8 cellular contexts compared by ENCODE assay signal in genomic region chr13:28659611-28659970, GRCh38. TPM values are rescaled to one million over a fixed set of nuclear protein-coding genes. Genes with fewer than 3 reads are reported as not detected.
A peak's percentile ranks its signal among the peaks of the same experiment; 100 is the strongest.
DNase-seq lines count a peak whose midpoint lies in the region; ATAC-seq and TF ChIP-seq lines count a peak whose summit lies in the region.

No MANE protein-coding gene starts in this region.

- peaks cover 28 to 60% of the 10 kb centered on the region in 2 donors for H3K4me1 Mint-ChIP-seq in effector memory CD8-positive, alpha-beta T cell (ENCODE audit: low read depth in 2 of 2)
- H3K4me1 Mint-ChIP-seq in nephron progenitor cell, result peaks cover 53% of the 10 kb centered on the region

- DNase-seq in activated CD4-positive, CD25-positive, alpha-beta regulatory T cell treated with anti-CD3 and anti-CD28 coated beads, Interleukin-2, amount 50 U/mL, for 72 hours, result no peak
- DNase-seq in RKO (ENCODE audit: low spot score) (peak; percentile 65), nephron progenitor cell (no peak), HT-29 (ENCODE audit: low spot score) (no peak), KBM-7 (no peak)
- DNase-seq in effector memory CD8-positive, alpha-beta T cell, result peak in 2 of 3 experiments; percentile 5 to 7

- H3K36me3 Mint-ChIP-seq in effector memory CD8-positive, alpha-beta T cell (ENCODE audit: insufficient read depth), result peaks cover 37% of the 10 kb centered on the region
- peaks cover 7% of the 10 kb centered on the region for H3K36me3 Mint-ChIP-seq in nephron progenitor cell (ENCODE audit: low read depth)

- H3K27me3 Mint-ChIP-seq in effector memory CD8-positive, alpha-beta T cell, result no peaks in the 10 kb centered on the region
- H3K27me3 Mint-ChIP-seq in nephron progenitor cell (ENCODE audit: low read depth, poor library complexity), result no peaks in the 10 kb centered on the region

- peak overlapping the region; percentile 93 to 98 for H3K27ac Mint-ChIP-seq in effector memory CD8-positive, alpha-beta T cell
- peak overlapping the region; percentile 98 for H3K27ac Mint-ChIP-seq in nephron progenitor cell

- ATAC-seq in activated CD4-positive, CD25-positive, alpha-beta regulatory T cell treated with anti-CD3 and anti-CD28 coated beads, Interleukin-2, amount 50 U/mL, for 24 hours, result peak; percentile 75 to 81
- ATAC-seq in HG02763 (IDR thresholded peaks at IDR 0.05; ENCODE audit: unreplicated experiment), result peak; percentile 22
- peak; percentile 68 for ATAC-seq in effector memory CD8-positive, alpha-beta T cell (replicated peaks)

- H3K9me3 Mint-ChIP-seq in effector memory CD8-positive, alpha-beta T cell, result no peaks in the 10 kb centered on the region
- H3K9me3 Mint-ChIP-seq in nephron progenitor cell, result no peaks in the 10 kb centered on the region

- peak overlapping the region; percentile 88 to 95 for H3K4me3 Mint-ChIP-seq in effector memory CD8-positive, alpha-beta T cell
- H3K4me3 Mint-ChIP-seq in nephron progenitor cell, result peak overlapping the region; percentile 87

- TF ChIP-seq CTCF in nephron progenitor cell (IDR thresholded peaks at IDR 0.05), result no peak

- in situ Hi-C loops in KBM-7 (cut with MboI; ENCODE audit: low pct_unique_long_range_greater_than_20kb, low sequenced_read_pairs), result no loop called here

RNA-seq across cellular contexts. Expression of gene POMP, which starts 0.7 kb away (rescaled TPM):
- total RNA-seq in HT-29 (2014; rRNA removed; shearing (Covaris generic)), result 119 and 124 TPM in 2 replicates

RNA-seq across cellular contexts. Expression of gene SLC46A3, which starts 59.2 kb away (rescaled TPM):
- 3.3 and 3.4 TPM in 2 replicates for total RNA-seq in HT-29 (2014; rRNA removed; shearing (Covaris generic))

Comparison
In these comparisons a context has a peak if more than half of its experiments do, and no peak if none do; other contexts are left out.
1. ATAC-seq: peak in every context shown above with its lines; median percentile 78 in activated CD4-positive, CD25-positive, alpha-beta regulatory T cell treated with anti-CD3 and anti-CD28 coated beads, Interleukin-2, amount 50 U/mL, for 24 hours; 68 in effector memory CD8-positive, alpha-beta T cell; 22 in HG02763.
2. DNase-seq: peak in RKO (single experiment) and effector memory CD8-positive, alpha-beta T cell (2 of 3); none in activated CD4-positive, CD25-positive, alpha-beta regulatory T cell treated with anti-CD3 and anti-CD28 coated beads, Interleukin-2, amount 50 U/mL, for 72 hours (single experiment), nephron progenitor cell (single experiment), HT-29 (single experiment) and KBM-7 (single experiment).